Comparison of ENCODE assay signal across 18 cellular contexts in genomic region chr16:4837733-4838501, GRCh38. TPM values are rescaled to one million over a fixed set of nuclear protein-coding genes. Genes with fewer than 3 reads are reported as not detected.
"Had no signal": no experiment of that assay in that cellular context is flagged by ENCODE, and none has a peak within 500 bp of the region (broad histone marks: within the 10 kb centered on the region; RNA-seq: fewer than 3 reads in every experiment).

No MANE protein-coding gene starts in this region.

- H3K9me3 Mint-ChIP-seq: activated CD4-positive, alpha-beta T cell treated with anti-CD3 and anti-CD28 coated beads, Interleukin-2, amount 10 ng/mL, durations not matched to agents 24 days and 14 days; activated naive CD4-positive, alpha-beta T cell treated with anti-CD3 and anti-CD28 coated beads, Interleukin-2, amount 50 U/mL, for 72 hours; endodermal cell; naive thymus-derived CD4-positive, alpha-beta T cell; T-helper 1 cell treated with Interleukin-12 subunit alpha and Interleukin-12 subunit beta and Interleukin-4 antibody, amounts not matched to agents 30 μg/mL and 1 μg/mL, for 36 hours had no signal

- H3K4me3 Mint-ChIP-seq: activated CD4-positive, alpha-beta T cell treated with anti-CD3 and anti-CD28 coated beads, Interleukin-2, amount 10 ng/mL, durations not matched to agents 24 days and 14 days; endodermal cell; naive thymus-derived CD4-positive, alpha-beta T cell; T-helper 1 cell treated with Interleukin-12 subunit alpha and Interleukin-12 subunit beta and Interleukin-4 antibody, amounts not matched to agents 30 μg/mL and 1 μg/mL, for 36 hours had no signal

- H3K4me1 ChIP-seq: right lobe of liver, suprapubic skin had no signal

- ATAC-seq: activated naive CD4-positive, alpha-beta T cell treated with anti-CD3 and anti-CD28 coated beads, Interleukin-2, amount 50 U/mL, for 72 hours; left colon; naive thymus-derived CD4-positive, alpha-beta T cell; right lobe of liver; stimulated activated naive CD8-positive, alpha-beta T cell treated with anti-CD3 and anti-CD28 coated beads, Interleukin-15, Interleukin-2, amounts not matched to agents 100 U/mL and 50 U/mL, for 24 hours had no signal

- DNase-seq: activated CD4-positive, alpha-beta T cell treated with anti-CD3 and anti-CD28 coated beads, Interleukin-2, amount 10 ng/mL, durations not matched to agents 24 days and 14 days; activated CD8-positive, alpha-beta memory T cell treated with anti-CD3 and anti-CD28 coated beads for 24 hours; activated effector memory CD4-positive, alpha-beta T cell treated with Interleukin-2 at 50 U/mL for 16 hours; brain microvascular endothelial cell; cerebellar nuclear complex; dermis blood vessel endothelial cell; endodermal cell; erythroblast; left colon; naive thymus-derived CD4-positive, alpha-beta T cell; posterior cingulate gyrus; right lobe of liver; spleen; stimulated activated CD4-positive, alpha-beta T cell treated with anti-CD3 and anti-CD28 coated beads, Interleukin-1b, Interleukin-23, amount 100 ng/mL, for 48 hours; stimulated activated naive CD8-positive, alpha-beta T cell treated with anti-CD3 and anti-CD28 coated beads, Interleukin-15, Interleukin-2, amounts not matched to agents 100 U/mL and 50 U/mL, for 24 hours had no signal

- H3K4me3 ChIP-seq: right lobe of liver, spleen, suprapubic skin had no signal

- H3K27ac Mint-ChIP-seq: activated CD4-positive, alpha-beta T cell treated with anti-CD3 and anti-CD28 coated beads, Interleukin-2, amount 10 ng/mL, durations not matched to agents 24 days and 14 days; endodermal cell; T-helper 1 cell treated with Interleukin-12 subunit alpha and Interleukin-12 subunit beta and Interleukin-4 antibody, amounts not matched to agents 30 μg/mL and 1 μg/mL, for 36 hours had no signal

- H3K9me3 ChIP-seq: right lobe of liver, spleen, suprapubic skin had no signal

- H3K4me1 Mint-ChIP-seq: activated CD4-positive, alpha-beta T cell treated with anti-CD3 and anti-CD28 coated beads, Interleukin-2, amount 10 ng/mL, durations not matched to agents 24 days and 14 days; endodermal cell had no signal

- H3K27ac ChIP-seq: brain microvascular endothelial cell, right lobe of liver, spleen, suprapubic skin had no signal

- H3K27me3 ChIP-seq: brain microvascular endothelial cell, right lobe of liver, spleen, suprapubic skin had no signal

- H3K27me3 Mint-ChIP-seq: activated CD4-positive, alpha-beta T cell treated with anti-CD3 and anti-CD28 coated beads, Interleukin-2, amount 10 ng/mL, durations not matched to agents 24 days and 14 days; naive thymus-derived CD4-positive, alpha-beta T cell had no signal

RNA-seq across cellular contexts. Expression of gene SMIM22, which starts 42.7 kb away (rescaled TPM):
- polyA plus RNA-seq: naive thymus-derived CD4-positive, alpha-beta T cell; spleen had no signal

RNA-seq across cellular contexts. Expression of gene SEPTIN12, which starts 49.8 kb away (rescaled TPM):
- polyA plus RNA-seq: naive thymus-derived CD4-positive, alpha-beta T cell had no signal
